8 cellular contexts compared by ENCODE assay signal in genomic region chr15:78437107-78437761, GRCh38. TPM values are rescaled to one million over a fixed set of nuclear protein-coding genes. Genes with fewer than 3 reads are reported as not detected.
DNase-seq lines count a peak whose midpoint lies in the region; ATAC-seq and TF ChIP-seq lines count a peak whose summit lies in the region.

No MANE protein-coding gene starts in this region.

- CTCF ChIA-PET in CD8-positive, alpha-beta T cell (lab: Charles Lee) = interaction anchor here (1.2 to 3.0 kb wide), 2 partner anchors 10 to 15 kb away, joined by 5 to 19 read pairs; no protein-coding TSS in a partner anchor
- CTCF ChIA-PET in HEK293 (lab: Yijun Ruan, JAX) (interaction anchor here (0.5 to 1.8 kb wide), 8 partner anchors 12 to 943 kb away, joined by 3 to 19 read pairs (median 4); partner anchors contain the start of gene CHRNA5), WTC11 (lab: Charles Lee) (interaction anchor here (0.8 to 2.9 kb wide), 15 partner anchors 13 to 329 kb away, joined by 3 to 21 read pairs (median 5); partner anchors contain the start of genes CHRNA5, CRABP1 and SKIC8)

- peaks cover 41% of the 10 kb centered on the region for H3K4me1 Mint-ChIP-seq in CD8-positive, alpha-beta T cell (ENCODE audit: low read depth)
- H3K4me1 Mint-ChIP-seq in WTC11 (peaks cover 18% of the 10 kb centered on the region), glutamatergic neuron (ENCODE audit: low read depth, unreplicated experiment) (peaks cover 8% of the 10 kb centered on the region)

- peaks cover 32% of the 10 kb centered on the region for H3K36me3 Mint-ChIP-seq in CD8-positive, alpha-beta T cell
- peaks cover 16% of the 10 kb centered on the region for H3K36me3 Mint-ChIP-seq in WTC11
- peaks cover 4% of the 10 kb centered on the region for H3K36me3 Mint-ChIP-seq in glutamatergic neuron (ENCODE audit: unreplicated experiment)

- intact Hi-C loops in CD8-positive, alpha-beta T cell (cut with DNase I, micrococcal nuclease) = loop anchor here (1.0 to 10.0 kb wide), 5 partner anchors 138 to 325 kb away; partner anchors contain the start of genes CIB2 (in 1 of the 2), DNAJA4 (in 1 of the 2) and SKIC8 (in 1 of the 2)

- peak overlapping the region; percentile 73 to 89 (median 88) for H3K9ac ChIP-seq in skeletal muscle tissue (ENCODE audit: low read depth in 1 of 3, low read length in 3 of 3)

- peak overlapping the region; percentile 98 for H3K4me3 Mint-ChIP-seq in CD8-positive, alpha-beta T cell
- H3K4me3 Mint-ChIP-seq in WTC11 = peak overlapping the region; percentile 86
- H3K4me3 Mint-ChIP-seq in glutamatergic neuron (ENCODE audit: unreplicated experiment) = peak overlapping the region; percentile 97

- POLR2A ChIA-PET in CD8-positive, alpha-beta T cell (lab: Charles Lee) = interaction anchor here (0.9 to 2.6 kb wide), 16 partner anchors 9 to 436 kb away, joined by 3 to 20 read pairs (median 4); partner anchors contain the start of genes DNAJA4, PSMA4 and SKIC8
- POLR2A ChIA-PET in HEK293 (lab: Yijun Ruan, JAX) = interaction anchor here (0.8 to 3.9 kb wide), 25 partner anchors 9 to 436 kb away, joined by 3 to 43 read pairs (median 4); partner anchors contain the start of genes CHRNA5, HYKK, MORF4L1 and PSMA4
- POLR2A ChIA-PET in WTC11 (lab: Charles Lee) = interaction anchor here (0.7 to 1.7 kb wide), 6 partner anchors 9 to 138 kb away, joined by 3 to 9 read pairs (median 5); partner anchors contain the start of genes CHRNA5 and SKIC8

- ATAC-seq in CD8-positive, alpha-beta T cell = no peak
- ATAC-seq in WTC11 = peak; percentile 21
- no peak for ATAC-seq in HG03139 (IDR thresholded peaks at IDR 0.05; ENCODE audit: unreplicated experiment)

- peak overlapping the region; percentile 83 for H3K4me3 ChIP-seq in CD8-positive, alpha-beta T cell (ENCODE audit: low read depth, low read length)
- H3K4me3 ChIP-seq in HEK293 (ENCODE audit: low read depth, low read length) (peak overlapping the region; percentile 64), skeletal muscle tissue (ENCODE audit: low read length in 3 of 3) (peak overlapping the region; percentile 93 to 95 (median 94))

- no peaks in the 10 kb centered on the region for H3K9me3 ChIP-seq in CD8-positive, alpha-beta T cell (ENCODE audit: low read length)
- H3K9me3 ChIP-seq in HEK293 (ENCODE audit: control insufficient read depth, insufficient read depth, low read depth, low read length) = no peaks in the 10 kb centered on the region
- no peaks in the 10 kb centered on the region for H3K9me3 ChIP-seq in skeletal muscle tissue (ENCODE audit: control insufficient read depth in 3 of 3, low read length in 3 of 3)

- peak overlapping the region; percentile 98 for H3K27ac Mint-ChIP-seq in CD8-positive, alpha-beta T cell
- H3K27ac Mint-ChIP-seq in WTC11 (peak overlapping the region; percentile 47), glutamatergic neuron (ENCODE audit: unreplicated experiment) (peak overlapping the region; percentile 86)

- peaks cover 5% of the 10 kb centered on the region for H3K36me3 ChIP-seq in CD8-positive, alpha-beta T cell (ENCODE audit: insufficient read depth, low read length)
- peaks cover 25 to 26% of the 10 kb centered on the region in 2 experiments for H3K36me3 ChIP-seq in HEK293 (ENCODE audit: control insufficient read depth in 2 of 2, insufficient read depth in 1 of 2, low read length in 2 of 2)
- peaks cover 2 to 9% (median 5%) of the 10 kb centered on the region in 3 donors for H3K36me3 ChIP-seq in skeletal muscle tissue (ENCODE audit: control insufficient read depth in 3 of 3, insufficient read depth in 3 of 3, low read length in 3 of 3)

- DNase-seq in CD8-positive, alpha-beta T cell = no peak
- DNase-seq in WTC11 (ENCODE audit: low spot score) (no peak), glutamatergic neuron (no peak), NCI-H2029 (lab: John Stamatoyannopoulos, UW) (no peak), DMS79 (lab: John Stamatoyannopoulos, UW) (no peak)

- no peaks in the 10 kb centered on the region for H3K27me3 ChIP-seq in CD8-positive, alpha-beta T cell (ENCODE audit: insufficient read depth, low read length)
- no peaks in the 10 kb centered on the region for H3K27me3 ChIP-seq in skeletal muscle tissue (ENCODE audit: control insufficient read depth in 3 of 3, insufficient read depth in 3 of 3, low read length in 3 of 3)

- H3K27ac ChIP-seq in CD8-positive, alpha-beta T cell (ENCODE audit: low read depth, low read length) = peak overlapping the region; percentile 95
- peak overlapping the region; percentile 71 for H3K27ac ChIP-seq in HEK293 (ENCODE audit: extremely low read depth, low read depth, low read length)
- peak overlapping the region; percentile 98 for H3K27ac ChIP-seq in skeletal muscle tissue (ENCODE audit: low read depth, low read length)

- H3K27me3 Mint-ChIP-seq in CD8-positive, alpha-beta T cell (ENCODE audit: low read depth) = no peaks in the 10 kb centered on the region
- H3K27me3 Mint-ChIP-seq in WTC11 (ENCODE audit: low read depth) (peaks cover under 1% of the 10 kb centered on the region; the same call in 1 of the 2 replicates), glutamatergic neuron (ENCODE audit: unreplicated experiment) (peaks cover 8% of the 10 kb centered on the region)

- no peaks in the 10 kb centered on the region for H3K9me3 Mint-ChIP-seq in CD8-positive, alpha-beta T cell
- H3K9me3 Mint-ChIP-seq in WTC11 (peaks cover 7% of the 10 kb centered on the region), glutamatergic neuron (ENCODE audit: unreplicated experiment) (peaks cover 13% of the 10 kb centered on the region)

- H3K4me1 ChIP-seq in CD8-positive, alpha-beta T cell (ENCODE audit: insufficient read depth, low read length) = peaks cover 35% of the 10 kb centered on the region
- H3K4me1 ChIP-seq in HEK293 (ENCODE audit: control insufficient read depth, insufficient read depth, low read length) = peaks cover 9% of the 10 kb centered on the region; the same call in 1 of the 2 replicates
- H3K4me1 ChIP-seq in skeletal muscle tissue (ENCODE audit: control insufficient read depth in 3 of 3, insufficient read depth in 3 of 3, low read length in 3 of 3) = peaks cover 17 to 26% (median 25%) of the 10 kb centered on the region in 3 donors

- no peak for TF ChIP-seq CTCF in CD8-positive, alpha-beta T cell (IDR thresholded peaks at IDR 0.05)
- TF ChIP-seq CTCF in HEK293 (tag by site-specific recombination; IDR thresholded peaks at IDR 0.05) (no peak), WTC11 (IDR thresholded peaks at IDR 0.05) (no peak), glutamatergic neuron (IDR thresholded peaks at IDR 0.05; ENCODE audit: partially characterized antibody, unreplicated experiment) (no peak)

TF ChIP-seq in HEK293, 187 proteins besides CTCF, POLR2A, EP300 and RAD21 (continues in another document):
- TF ChIP-seq GLI2 (tag by site-specific recombination; IDR thresholded peaks at IDR 0.05; ENCODE audit: borderline replicate concordance, low read depth) (no peak), ZNF777 (tag by site-specific recombination; IDR thresholded peaks at IDR 0.05; ENCODE audit: borderline replicate concordance) (no peak), ZSCAN5A (tag by site-specific recombination; IDR thresholded peaks at IDR 0.05) (no peak), ZNF600 (tag by site-specific recombination; IDR thresholded peaks at IDR 0.05) (peak; percentile 10; the same call in 1 of the 2 replicates), KLF10 (tag by site-specific recombination; IDR thresholded peaks at IDR 0.05) (no peak), ZBTB17 (tag by site-specific recombination; IDR thresholded peaks at IDR 0.05) (peak; percentile 95), ZNF335 (tag by site-specific recombination; conservative IDR thresholded peaks at IDR 0.05) (peak; percentile 98), ZNF776 (tag by site-specific recombination; IDR thresholded peaks at IDR 0.05; ENCODE audit: borderline replicate concordance) (no peak), ZNF138 (tag by site-specific recombination; IDR thresholded peaks at IDR 0.05; ENCODE audit: borderline replicate concordance) (no peak)

TF ChIP-seq in WTC11, 78 proteins besides CTCF, POLR2A, EP300 and RAD21 (continues in another document):
- TF ChIP-seq STAT6 (CRISPR knock-in tag; conservative IDR thresholded peaks at IDR 0.05; ENCODE audit: low read depth) (no peak), ZBTB43 (CRISPR knock-in tag; IDR thresholded peaks at IDR 0.05) (no peak)

RNA-seq across cellular contexts. Expression of gene IREB2, which starts 0.8 kb away (rescaled TPM):
- total RNA-seq in CD8-positive, alpha-beta T cell = 10 to 100 TPM; 67.4 to 76.7 TPM
- total RNA-seq in WTC11 (2021) (86.0 to 89.5 TPM (median 89.3 TPM) in 3 replicates), glutamatergic neuron (ENCODE audit: unreplicated experiment) (82.4 TPM), skeletal muscle tissue (35.0 TPM)

Comparison
In these comparisons a context has a peak if more than half of its experiments do, and no peak if none do; other contexts are left out.
1. H3K27ac Mint-ChIP-seq: peak in every context shown above with its lines; median percentile 98 in CD8-positive, alpha-beta T cell; 86 in glutamatergic neuron; 47 in WTC11.